Comparison of ENCODE assay signal across 20 cellular contexts in the genomic region with DNA sequence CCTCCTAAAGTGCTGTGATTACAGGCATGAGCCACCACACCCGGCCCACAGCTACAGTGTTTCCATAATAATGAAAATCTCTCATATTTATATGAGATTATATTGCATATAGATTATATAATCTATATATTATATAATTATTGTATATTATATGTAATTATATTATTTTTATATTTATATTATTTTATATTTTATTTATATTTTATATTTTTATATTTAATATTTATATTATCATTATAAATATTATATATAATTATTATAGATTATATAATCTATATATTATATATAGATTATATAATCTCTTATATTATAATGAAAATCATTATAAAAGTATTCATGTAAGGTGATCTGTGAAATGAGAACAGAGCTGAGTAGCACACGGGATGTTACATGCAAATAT. TPM values are rescaled to one million over a fixed set of nuclear protein-coding genes. Genes with fewer than 3 reads are reported as not detected.
DNase-seq lines count a peak whose midpoint lies in the region; ATAC-seq, FAIRE-seq and TF ChIP-seq lines count a peak whose summit lies in the region.
"Had no signal": no experiment of that assay in that cellular context is flagged by ENCODE, and none has a peak within 500 bp of the region (broad histone marks: within the 10 kb centered on the region; RNA-seq: fewer than 3 reads in every experiment).

No MANE protein-coding gene starts in this region.

- H3F3A ChIP-seq in GM23248 (ENCODE audit: insufficient read depth) = no peaks in the 10 kb centered on the region

- DNase-seq in GM23248 = no peak
- no peak for DNase-seq in WTC11 (ENCODE audit: low spot score)
- DNase-seq in kidney = no peak
- DNase-seq in COLO668 (lab: John Stamatoyannopoulos, UW; ENCODE audit: unreplicated experiment) = no peak
- no peak for DNase-seq in lower lobe of right lung
- DNase-seq in aorta = no peak
- DNase-seq: BE2C; CD4-positive, alpha-beta memory T cell; COR-L47; DND-41; GF-D8; GOT3; H9 had no signal

- H3K4me2 ChIP-seq in GM23248 (ENCODE audit: unreplicated experiment) = no peak overlapping the region

- H3K27ac ChIP-seq in GM23248 (peak overlapping the region; percentile 53; the same call in 1 of the 2 replicates), kidney (ENCODE audit: low read depth in 2 of 2, low read length in 2 of 2) (no peak overlapping the region), lower lobe of right lung (no peak overlapping the region), aorta (ENCODE audit: low read depth in 1 of 2, low read length in 2 of 2) (no peak overlapping the region)
- H3K27ac ChIP-seq: 22Rv1, C4-2B had no signal

- H3K4me1 Mint-ChIP-seq in WTC11 = peaks cover 7% of the 10 kb centered on the region
- H3K4me1 Mint-ChIP-seq: CD4-positive, alpha-beta memory T cell had no signal

- TF ChIP-seq CTCF in WTC11 (IDR thresholded peaks at IDR 0.05) = no peak
- TF ChIP-seq CTCF in kidney (IDR thresholded peaks at IDR 0.05; ENCODE audit: borderline replicate concordance, extremely low read depth, insufficient read depth) = no peak
- TF ChIP-seq CTCF in lower lobe of right lung (IDR thresholded peaks at IDR 0.05) = no peak

- CTCF ChIA-PET in WTC11 (lab: Charles Lee) = no interaction called here

- no peak overlapping the region for H3K4me3 Mint-ChIP-seq in WTC11
- H3K4me3 Mint-ChIP-seq: CD4-positive, alpha-beta memory T cell; H9 had no signal

- 83 to 85% methylated on average over 2 of the region's 2 CpGs for WGBS in GM23248 (ENCODE audit: low coverage in 1 of 2, low lambda C conversion rate in 2 of 2, missing lambda C conversion rate in 2 of 2), 2 experiments
- WGBS in aorta, 2 donors = 83 to 85% methylated on average over 2 of the region's 2 CpGs

- H3K9me3 Mint-ChIP-seq in WTC11 = no peaks in the 10 kb centered on the region
- H3K9me3 Mint-ChIP-seq: CD4-positive, alpha-beta memory T cell; H9 had no signal

- H3K9me2 ChIP-seq in GM23248 (ENCODE audit: insufficient read depth) = no peaks in the 10 kb centered on the region

- FAIRE-seq in A204.1 (lab: Jason Lieb, UNC) (peak; percentile 99), kidney (lab: Jason Lieb, UNC) (peak; percentile 95)
- FAIRE-seq: GM18507, HepG2, HTR-8/SVneo had no signal

- no peaks in the 10 kb centered on the region for H3K4me1 ChIP-seq in GM23248 (ENCODE audit: insufficient read depth)
- no peaks in the 10 kb centered on the region for H3K4me1 ChIP-seq in kidney (ENCODE audit: control insufficient read depth in 1 of 2, insufficient read depth in 1 of 2, low read depth in 1 of 2, low read length in 2 of 2)
- no peaks in the 10 kb centered on the region for H3K4me1 ChIP-seq in lower lobe of right lung
- H3K4me1 ChIP-seq in aorta (ENCODE audit: control insufficient read depth in 1 of 2, insufficient read depth in 2 of 2, low read length in 2 of 2) = no peaks in the 10 kb centered on the region
- H3K4me1 ChIP-seq: BE2C had no signal

- no peak overlapping the region for H2AFZ ChIP-seq in GM23248

- H3K9ac ChIP-seq in GM23248 = no peak overlapping the region
- H3K9ac ChIP-seq in kidney (ENCODE audit: low read length in 2 of 2) = no peak overlapping the region

- in situ Hi-C loops in GM23248 (cut with MboI) = no loop called here

- ATAC-seq in WTC11 = no peak
- no peak for ATAC-seq in GM21381 (IDR thresholded peaks at IDR 0.05; ENCODE audit: unreplicated experiment)
- no peak for ATAC-seq in lower lobe of right lung
- ATAC-seq in aorta (ENCODE audit: low FRiP score) = no peak

- H3K27me3 Mint-ChIP-seq in WTC11 (ENCODE audit: low read depth) = no peaks in the 10 kb centered on the region

- H3K4me3 ChIP-seq in GM23248 = no peak overlapping the region
- no peak overlapping the region for H3K4me3 ChIP-seq in kidney (ENCODE audit: low read length in 2 of 2)
- no peak overlapping the region for H3K4me3 ChIP-seq in lower lobe of right lung
- H3K4me3 ChIP-seq in aorta (ENCODE audit: low read length in 2 of 2) = no peak overlapping the region

- no peak overlapping the region for H3K27ac Mint-ChIP-seq in WTC11
- H3K27ac Mint-ChIP-seq: CD4-positive, alpha-beta memory T cell; H9 had no signal

- POLR2A ChIA-PET in WTC11 (lab: Charles Lee) = no interaction called here

- H4K20me1 ChIP-seq in GM23248 (ENCODE audit: insufficient read depth) = no peaks in the 10 kb centered on the region

- intact Hi-C loops in kidney (cut with DNase I) = no loop called here
- intact Hi-C loops in lower lobe of right lung (cut with DNase I) = no loop called here
- intact Hi-C loops in aorta (cut with DNase I) = no loop called here

- H3K79me2 ChIP-seq in GM23248 (ENCODE audit: insufficient read depth) = no peaks in the 10 kb centered on the region

- H3K27me3 ChIP-seq in GM23248 (replicated peaks; ENCODE audit: insufficient read depth) (no peaks in the 10 kb centered on the region), lower lobe of right lung (ENCODE audit: low read depth) (peaks cover 3% of the 10 kb centered on the region), aorta (ENCODE audit: control insufficient read depth in 1 of 2, insufficient read depth in 2 of 2, low read length in 1 of 2) (no peaks in the 10 kb centered on the region)
- H3K27me3 ChIP-seq: BE2C had no signal

- H3K36me3 Mint-ChIP-seq in WTC11 = peaks cover 2% of the 10 kb centered on the region; the same call in 1 of the 2 replicates
- H3K36me3 Mint-ChIP-seq: CD4-positive, alpha-beta memory T cell had no signal

- H3K36me3 ChIP-seq in GM23248 (ENCODE audit: low read depth) = no peaks in the 10 kb centered on the region
- no peaks in the 10 kb centered on the region for H3K36me3 ChIP-seq in kidney (ENCODE audit: control insufficient read depth in 1 of 2, insufficient read depth in 2 of 2, low read length in 2 of 2)
- H3K36me3 ChIP-seq in lower lobe of right lung = no peaks in the 10 kb centered on the region
- no peaks in the 10 kb centered on the region for H3K36me3 ChIP-seq in aorta (ENCODE audit: control insufficient read depth in 1 of 2, insufficient read depth in 2 of 2, low read length in 1 of 2)
- H3K36me3 ChIP-seq: BE2C had no signal

- no peaks in the 10 kb centered on the region for H3K9me3 ChIP-seq in GM23248 (ENCODE audit: low read depth)
- H3K9me3 ChIP-seq in kidney (ENCODE audit: control insufficient read depth in 1 of 2, low read length in 2 of 2) = no peaks in the 10 kb centered on the region
- no peaks in the 10 kb centered on the region for H3K9me3 ChIP-seq in lower lobe of right lung
- H3K9me3 ChIP-seq in aorta (ENCODE audit: control insufficient read depth, low read length) = no peaks in the 10 kb centered on the region
- H3K9me3 ChIP-seq: BE2C had no signal

TF ChIP-seq in WTC11, 78 proteins besides CTCF, POLR2A, EP300 and RAD21:
- peak; percentile 94; the same call in 1 of the 2 replicates for TF ChIP-seq HMGA2 (CRISPR knock-in tag; IDR thresholded peaks at IDR 0.05)
- TF ChIP-seq, protein P1, sequence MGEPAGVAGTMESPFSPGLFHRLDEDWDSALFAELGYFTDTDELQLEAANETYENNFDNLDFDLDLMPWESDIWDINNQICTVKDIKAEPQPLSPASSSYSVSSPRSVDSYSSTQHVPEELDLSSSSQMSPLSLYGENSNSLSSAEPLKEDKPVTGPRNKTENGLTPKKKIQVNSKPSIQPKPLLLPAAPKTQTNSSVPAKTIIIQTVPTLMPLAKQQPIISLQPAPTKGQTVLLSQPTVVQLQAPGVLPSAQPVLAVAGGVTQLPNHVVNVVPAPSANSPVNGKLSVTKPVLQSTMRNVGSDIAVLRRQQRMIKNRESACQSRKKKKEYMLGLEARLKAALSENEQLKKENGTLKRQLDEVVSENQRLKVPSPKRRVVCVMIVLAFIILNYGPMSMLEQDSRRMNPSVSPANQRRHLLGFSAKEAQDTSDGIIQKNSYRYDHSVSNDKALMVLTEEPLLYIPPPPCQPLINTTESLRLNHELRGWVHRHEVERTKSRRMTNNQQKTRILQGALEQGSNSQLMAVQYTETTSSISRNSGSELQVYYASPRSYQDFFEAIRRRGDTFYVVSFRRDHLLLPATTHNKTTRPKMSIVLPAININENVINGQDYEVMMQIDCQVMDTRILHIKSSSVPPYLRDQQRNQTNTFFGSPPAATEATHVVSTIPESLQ (CRISPR knock-in tag; IDR thresholded peaks at IDR 0.05) = no peak
TF ChIP-seq in WTC11: peak in this region for 1.

RNA-seq across cellular contexts. Expression of a gene that starts 11.5 kb away (rescaled TPM):
- 0.11 TPM in 1 of 2 replicates, not detected in the other for total RNA-seq in GM23248 (2014; rRNA removed; shearing (Covaris generic))
- 0.49 and 0.74 TPM in 2 replicates for polyA plus RNA-seq in GM23248 (2016; fragmentation: Nextera tagmentation; extraction: Ambion mirVana)
- total RNA-seq in WTC11 (2021) = 11.0 to 16.4 TPM (median 13.6 TPM) in 3 replicates
- 0.72 TPM for total RNA-seq in kidney
- polyA plus RNA-seq in kidney (ENCODE audit: insufficient read depth, low read depth, low replicate concordance) = not detected
- 0.65 TPM for total RNA-seq in lower lobe of right lung
- total RNA-seq in aorta = not detected
- polyA plus RNA-seq in aorta = not detected
- polyA plus RNA-seq: CD4-positive, alpha-beta memory T cell had no signal
